In the genomic region with DNA sequence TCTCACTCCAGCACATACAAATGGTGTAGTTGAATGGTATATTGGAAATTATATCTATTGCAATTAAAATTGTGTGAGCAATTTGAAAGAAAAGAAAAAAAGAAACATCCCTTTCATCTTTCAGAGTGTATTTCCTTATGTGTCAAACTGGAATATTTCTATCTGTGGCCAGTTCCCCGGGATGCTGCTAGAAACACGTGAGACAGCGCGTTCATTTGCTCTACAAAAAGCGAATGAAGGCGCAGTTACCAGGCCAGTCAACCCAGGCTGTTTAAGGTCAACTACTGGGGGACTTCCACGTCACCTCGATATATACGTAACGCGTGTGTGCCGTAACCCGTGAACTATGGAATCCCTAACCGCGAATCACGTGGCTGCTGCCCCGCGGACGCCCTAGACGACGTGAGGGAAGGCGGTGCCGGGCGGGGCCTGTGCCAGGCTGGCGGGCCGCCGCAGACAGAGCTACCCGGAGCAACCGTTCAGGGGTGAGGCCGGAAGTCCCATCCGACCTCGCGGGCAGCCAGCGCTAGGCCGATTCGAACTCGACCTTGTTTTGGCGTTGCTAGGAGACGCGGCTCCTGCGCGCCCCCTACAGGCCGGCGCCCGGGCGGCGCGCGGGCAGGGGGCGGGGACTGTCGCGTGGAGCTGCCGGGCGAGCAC, we compare ENCODE assay signal across 1 cellular context.
TF ChIP-seq lines count a peak whose summit lies in the region.

No MANE protein-coding gene starts in this region.

TF ChIP-seq in HepG2, 621 proteins besides CTCF, POLR2A, EP300 and RAD21 (continued from another document and continues in another):
- TF ChIP-seq, protein P1, sequence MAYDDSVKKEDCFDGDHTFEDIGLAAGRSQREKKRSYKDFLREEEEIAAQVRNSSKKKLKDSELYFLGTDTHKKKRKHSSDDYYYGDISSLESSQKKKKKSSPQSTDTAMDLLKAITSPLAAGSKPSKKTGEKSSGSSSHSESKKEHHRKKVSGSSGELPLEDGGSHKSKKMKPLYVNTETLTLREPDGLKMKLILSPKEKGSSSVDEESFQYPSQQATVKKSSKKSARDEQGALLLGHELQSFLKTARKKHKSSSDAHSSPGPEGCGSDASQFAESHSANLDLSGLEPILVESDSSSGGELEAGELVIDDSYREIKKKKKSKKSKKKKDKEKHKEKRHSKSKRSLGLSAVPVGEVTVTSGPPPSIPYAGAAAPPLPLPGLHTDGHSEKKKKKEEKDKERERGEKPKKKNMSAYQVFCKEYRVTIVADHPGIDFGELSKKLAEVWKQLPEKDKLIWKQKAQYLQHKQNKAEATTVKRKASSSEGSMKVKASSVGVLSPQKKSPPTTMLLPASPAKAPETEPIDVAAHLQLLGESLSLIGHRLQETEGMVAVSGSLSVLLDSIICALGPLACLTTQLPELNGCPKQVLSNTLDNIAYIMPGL (CRISPR knock-in tag; IDR thresholded peaks at IDR 0.05; ENCODE audit: borderline replicate concordance in 1 of 2, low read depth in 1 of 2) = no peak; a peak in 2 of 4 replicates
- TF ChIP-seq KAT8 (CRISPR knock-in tag; IDR thresholded peaks at IDR 0.05) (no peak), SAP130 (CRISPR knock-in tag; IDR thresholded peaks at IDR 0.05; ENCODE audit: low read depth) (peak; percentile 75), IKZF1 (IDR thresholded peaks at IDR 0.05) (no peak), KDM5A (IDR thresholded peaks at IDR 0.05; ENCODE audit: borderline replicate concordance, low read length) (no peak), MYC (CRISPR knock-in tag; IDR thresholded peaks at IDR 0.05; ENCODE audit: borderline replicate concordance) (no peak; the same call in 1 of the 2 replicates), RNF2 (conservative IDR thresholded peaks at IDR 0.05; ENCODE audit: low read depth) (0 out of 2 replicates have a peak, but pooled peaks have one; percentile 60), TARDBP (CRISPR knock-in tag; IDR thresholded peaks at IDR 0.05) (peak; percentile 62; the same call in 1 of the 2 replicates), ZSCAN25 (CRISPR knock-in tag; IDR thresholded peaks at IDR 0.05) (no peak), CBFB (CRISPR knock-in tag; IDR thresholded peaks at IDR 0.05) (0 out of 2 replicates have a peak, but pooled peaks have one; percentile 10), SP5 (CRISPR knock-in tag; IDR thresholded peaks at IDR 0.05; ENCODE audit: borderline replicate concordance, low read depth) (peak; percentile 49; the same call in 1 of the 2 replicates), GABPB1 (CRISPR knock-in tag; IDR thresholded peaks at IDR 0.05) (peak; percentile 86), ARNT2 (CRISPR knock-in tag; IDR thresholded peaks at IDR 0.05; ENCODE audit: low read depth) (peak; percentile 75; the same call in 1 of the 2 replicates), ZNF703 (CRISPR knock-in tag; IDR thresholded peaks at IDR 0.05; ENCODE audit: borderline replicate concordance) (no peak), GLI4 (CRISPR knock-in tag; IDR thresholded peaks at IDR 0.05; ENCODE audit: borderline replicate concordance) (no peak), ZNF563 (CRISPR knock-in tag; IDR thresholded peaks at IDR 0.05) (no peak), BRCA1 (CRISPR knock-in tag; IDR thresholded peaks at IDR 0.05) (0 out of 2 replicates have a peak, but pooled peaks have one; percentile 20), FOXA3 (CRISPR knock-in tag; IDR thresholded peaks at IDR 0.05) (peak; percentile 31; the same call in 1 of the 2 replicates), SIN3A (IDR thresholded peaks at IDR 0.05; ENCODE audit: borderline replicate concordance, low read depth, low read length) (peak; percentile 84; the same call in 1 of the 2 replicates)
- TF ChIP-seq, protein P2, sequence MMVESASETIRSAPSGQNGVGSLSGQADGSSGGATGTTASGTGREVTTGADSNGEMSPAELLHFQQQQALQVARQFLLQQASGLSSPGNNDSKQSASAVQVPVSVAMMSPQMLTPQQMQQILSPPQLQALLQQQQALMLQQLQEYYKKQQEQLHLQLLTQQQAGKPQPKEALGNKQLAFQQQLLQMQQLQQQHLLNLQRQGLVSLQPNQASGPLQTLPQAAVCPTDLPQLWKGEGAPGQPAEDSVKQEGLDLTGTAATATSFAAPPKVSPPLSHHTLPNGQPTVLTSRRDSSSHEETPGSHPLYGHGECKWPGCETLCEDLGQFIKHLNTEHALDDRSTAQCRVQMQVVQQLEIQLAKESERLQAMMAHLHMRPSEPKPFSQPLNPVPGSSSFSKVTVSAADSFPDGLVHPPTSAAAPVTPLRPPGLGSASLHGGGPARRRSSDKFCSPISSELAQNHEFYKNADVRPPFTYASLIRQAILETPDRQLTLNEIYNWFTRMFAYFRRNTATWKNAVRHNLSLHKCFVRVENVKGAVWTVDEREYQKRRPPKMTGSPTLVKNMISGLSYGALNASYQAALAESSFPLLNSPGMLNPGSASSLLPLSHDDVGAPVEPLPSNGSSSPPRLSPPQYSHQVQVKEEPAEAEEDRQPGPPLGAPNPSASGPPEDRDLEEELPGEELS (CRISPR knock-in tag; IDR thresholded peaks at IDR 0.05) = no peak
- TF ChIP-seq, protein P3, sequence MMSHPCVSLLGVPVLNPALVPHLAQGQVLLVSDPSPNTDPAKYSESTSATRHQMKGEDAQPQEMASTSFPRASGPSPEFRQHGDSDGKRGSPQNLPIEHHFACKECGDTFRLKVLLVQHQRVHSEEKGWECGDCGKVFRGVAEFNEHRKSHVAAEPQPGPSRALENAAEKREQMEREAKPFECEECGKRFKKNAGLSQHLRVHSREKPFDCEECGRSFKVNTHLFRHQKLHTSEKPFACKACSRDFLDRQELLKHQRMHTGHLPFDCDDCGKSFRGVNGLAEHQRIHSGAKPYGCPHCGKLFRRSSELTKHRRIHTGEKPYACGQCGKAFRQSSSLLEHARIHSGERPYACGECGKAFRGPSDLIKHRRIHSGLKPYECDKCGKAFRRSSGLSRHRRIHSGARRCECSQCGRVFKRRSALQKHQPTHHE (CRISPR knock-in tag; IDR thresholded peaks at IDR 0.05; ENCODE audit: borderline replicate concordance) = no peak
- TF ChIP-seq, protein P4, sequence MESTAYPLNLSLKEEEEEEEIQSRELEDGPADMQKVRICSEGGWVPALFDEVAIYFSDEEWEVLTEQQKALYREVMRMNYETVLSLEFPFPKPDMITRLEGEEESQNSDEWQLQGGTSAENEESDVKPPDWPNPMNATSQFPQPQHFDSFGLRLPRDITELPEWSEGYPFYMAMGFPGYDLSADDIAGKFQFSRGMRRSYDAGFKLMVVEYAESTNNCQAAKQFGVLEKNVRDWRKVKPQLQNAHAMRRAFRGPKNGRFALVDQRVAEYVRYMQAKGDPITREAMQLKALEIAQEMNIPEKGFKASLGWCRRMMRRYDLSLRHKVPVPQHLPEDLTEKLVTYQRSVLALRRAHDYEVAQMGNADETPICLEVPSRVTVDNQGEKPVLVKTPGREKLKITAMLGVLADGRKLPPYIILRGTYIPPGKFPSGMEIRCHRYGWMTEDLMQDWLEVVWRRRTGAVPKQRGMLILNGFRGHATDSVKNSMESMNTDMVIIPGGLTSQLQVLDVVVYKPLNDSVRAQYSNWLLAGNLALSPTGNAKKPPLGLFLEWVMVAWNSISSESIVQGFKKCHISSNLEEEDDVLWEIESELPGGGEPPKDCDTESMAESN (CRISPR knock-in tag; conservative IDR thresholded peaks at IDR 0.05) = no peak
- TF ChIP-seq, protein P5, sequence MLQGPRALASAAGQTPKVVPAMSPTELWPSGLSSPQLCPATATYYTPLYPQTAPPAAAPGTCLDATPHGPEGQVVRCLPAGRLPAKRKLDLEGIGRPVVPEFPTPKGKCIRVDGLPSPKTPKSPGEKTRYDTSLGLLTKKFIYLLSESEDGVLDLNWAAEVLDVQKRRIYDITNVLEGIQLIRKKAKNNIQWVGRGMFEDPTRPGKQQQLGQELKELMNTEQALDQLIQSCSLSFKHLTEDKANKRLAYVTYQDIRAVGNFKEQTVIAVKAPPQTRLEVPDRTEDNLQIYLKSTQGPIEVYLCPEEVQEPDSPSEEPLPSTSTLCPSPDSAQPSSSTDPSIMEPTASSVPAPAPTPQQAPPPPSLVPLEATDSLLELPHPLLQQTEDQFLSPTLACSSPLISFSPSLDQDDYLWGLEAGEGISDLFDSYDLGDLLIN (CRISPR knock-in tag; IDR thresholded peaks at IDR 0.05; ENCODE audit: borderline replicate concordance) = no peak
- TF ChIP-seq, protein P6, sequence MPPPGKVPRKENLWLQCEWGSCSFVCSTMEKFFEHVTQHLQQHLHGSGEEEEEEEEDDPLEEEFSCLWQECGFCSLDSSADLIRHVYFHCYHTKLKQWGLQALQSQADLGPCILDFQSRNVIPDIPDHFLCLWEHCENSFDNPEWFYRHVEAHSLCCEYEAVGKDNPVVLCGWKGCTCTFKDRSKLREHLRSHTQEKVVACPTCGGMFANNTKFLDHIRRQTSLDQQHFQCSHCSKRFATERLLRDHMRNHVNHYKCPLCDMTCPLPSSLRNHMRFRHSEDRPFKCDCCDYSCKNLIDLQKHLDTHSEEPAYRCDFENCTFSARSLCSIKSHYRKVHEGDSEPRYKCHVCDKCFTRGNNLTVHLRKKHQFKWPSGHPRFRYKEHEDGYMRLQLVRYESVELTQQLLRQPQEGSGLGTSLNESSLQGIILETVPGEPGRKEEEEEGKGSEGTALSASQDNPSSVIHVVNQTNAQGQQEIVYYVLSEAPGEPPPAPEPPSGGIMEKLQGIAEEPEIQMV (CRISPR knock-in tag; IDR thresholded peaks at IDR 0.05; ENCODE audit: low read depth) = no peak
- TF ChIP-seq, protein P7, sequence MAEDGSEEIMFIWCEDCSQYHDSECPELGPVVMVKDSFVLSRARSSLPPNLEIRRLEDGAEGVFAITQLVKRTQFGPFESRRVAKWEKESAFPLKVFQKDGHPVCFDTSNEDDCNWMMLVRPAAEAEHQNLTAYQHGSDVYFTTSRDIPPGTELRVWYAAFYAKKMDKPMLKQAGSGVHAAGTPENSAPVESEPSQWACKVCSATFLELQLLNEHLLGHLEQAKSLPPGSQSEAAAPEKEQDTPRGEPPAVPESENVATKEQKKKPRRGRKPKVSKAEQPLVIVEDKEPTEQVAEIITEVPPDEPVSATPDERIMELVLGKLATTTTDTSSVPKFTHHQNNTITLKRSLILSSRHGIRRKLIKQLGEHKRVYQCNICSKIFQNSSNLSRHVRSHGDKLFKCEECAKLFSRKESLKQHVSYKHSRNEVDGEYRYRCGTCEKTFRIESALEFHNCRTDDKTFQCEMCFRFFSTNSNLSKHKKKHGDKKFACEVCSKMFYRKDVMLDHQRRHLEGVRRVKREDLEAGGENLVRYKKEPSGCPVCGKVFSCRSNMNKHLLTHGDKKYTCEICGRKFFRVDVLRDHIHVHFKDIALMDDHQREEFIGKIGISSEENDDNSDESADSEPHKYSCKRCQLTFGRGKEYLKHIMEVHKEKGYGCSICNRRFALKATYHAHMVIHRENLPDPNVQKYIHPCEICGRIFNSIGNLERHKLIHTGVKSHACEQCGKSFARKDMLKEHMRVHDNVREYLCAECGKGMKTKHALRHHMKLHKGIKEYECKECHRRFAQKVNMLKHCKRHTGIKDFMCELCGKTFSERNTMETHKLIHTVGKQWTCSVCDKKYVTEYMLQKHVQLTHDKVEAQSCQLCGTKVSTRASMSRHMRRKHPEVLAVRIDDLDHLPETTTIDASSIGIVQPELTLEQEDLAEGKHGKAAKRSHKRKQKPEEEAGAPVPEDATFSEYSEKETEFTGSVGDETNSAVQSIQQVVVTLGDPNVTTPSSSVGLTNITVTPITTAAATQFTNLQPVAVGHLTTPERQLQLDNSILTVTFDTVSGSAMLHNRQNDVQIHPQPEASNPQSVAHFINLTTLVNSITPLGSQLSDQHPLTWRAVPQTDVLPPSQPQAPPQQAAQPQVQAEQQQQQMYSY (CRISPR knock-in tag; IDR thresholded peaks at IDR 0.05) = peak; percentile 25; the same call in 1 of the 2 replicates
- TF ChIP-seq, protein P8, sequence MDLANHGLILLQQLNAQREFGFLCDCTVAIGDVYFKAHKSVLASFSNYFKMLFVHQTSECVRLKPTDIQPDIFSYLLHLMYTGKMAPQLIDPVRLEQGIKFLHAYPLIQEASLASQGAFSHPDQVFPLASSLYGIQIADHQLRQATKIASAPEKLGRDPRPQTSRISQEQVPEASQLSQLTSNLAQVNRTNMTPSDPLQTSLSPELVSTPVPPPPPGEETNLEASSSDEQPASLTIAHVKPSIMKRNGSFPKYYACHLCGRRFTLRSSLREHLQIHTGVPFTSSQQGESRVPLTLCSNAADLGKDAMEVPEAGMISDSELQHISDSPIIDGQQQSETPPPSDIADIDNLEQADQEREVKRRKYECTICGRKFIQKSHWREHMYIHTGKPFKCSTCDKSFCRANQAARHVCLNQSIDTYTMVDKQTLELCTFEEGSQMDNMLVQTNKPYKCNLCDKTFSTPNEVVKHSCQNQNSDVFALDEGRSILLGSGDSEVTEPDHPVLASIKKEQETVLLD (CRISPR knock-in tag; IDR thresholded peaks at IDR 0.05; ENCODE audit: low read depth) = no peak
- TF ChIP-seq, protein P9, sequence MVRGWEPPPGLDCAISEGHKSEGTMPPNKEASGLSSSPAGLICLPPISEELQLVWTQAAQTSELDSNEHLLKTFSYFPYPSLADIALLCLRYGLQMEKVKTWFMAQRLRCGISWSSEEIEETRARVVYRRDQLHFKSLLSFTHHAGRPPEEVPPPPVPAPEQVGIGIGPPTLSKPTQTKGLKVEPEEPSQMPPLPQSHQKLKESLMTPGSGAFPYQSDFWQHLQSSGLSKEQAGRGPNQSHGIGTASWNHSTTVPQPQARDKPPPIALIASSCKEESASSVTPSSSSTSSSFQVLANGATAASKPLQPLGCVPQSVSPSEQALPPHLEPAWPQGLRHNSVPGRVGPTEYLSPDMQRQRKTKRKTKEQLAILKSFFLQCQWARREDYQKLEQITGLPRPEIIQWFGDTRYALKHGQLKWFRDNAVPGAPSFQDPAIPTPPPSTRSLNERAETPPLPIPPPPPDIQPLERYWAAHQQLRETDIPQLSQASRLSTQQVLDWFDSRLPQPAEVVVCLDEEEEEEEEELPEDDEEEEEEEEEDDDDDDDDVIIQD (CRISPR knock-in tag; IDR thresholded peaks at IDR 0.05; ENCODE audit: low read depth) = peak; percentile 88
- TF ChIP-seq, protein P10, sequence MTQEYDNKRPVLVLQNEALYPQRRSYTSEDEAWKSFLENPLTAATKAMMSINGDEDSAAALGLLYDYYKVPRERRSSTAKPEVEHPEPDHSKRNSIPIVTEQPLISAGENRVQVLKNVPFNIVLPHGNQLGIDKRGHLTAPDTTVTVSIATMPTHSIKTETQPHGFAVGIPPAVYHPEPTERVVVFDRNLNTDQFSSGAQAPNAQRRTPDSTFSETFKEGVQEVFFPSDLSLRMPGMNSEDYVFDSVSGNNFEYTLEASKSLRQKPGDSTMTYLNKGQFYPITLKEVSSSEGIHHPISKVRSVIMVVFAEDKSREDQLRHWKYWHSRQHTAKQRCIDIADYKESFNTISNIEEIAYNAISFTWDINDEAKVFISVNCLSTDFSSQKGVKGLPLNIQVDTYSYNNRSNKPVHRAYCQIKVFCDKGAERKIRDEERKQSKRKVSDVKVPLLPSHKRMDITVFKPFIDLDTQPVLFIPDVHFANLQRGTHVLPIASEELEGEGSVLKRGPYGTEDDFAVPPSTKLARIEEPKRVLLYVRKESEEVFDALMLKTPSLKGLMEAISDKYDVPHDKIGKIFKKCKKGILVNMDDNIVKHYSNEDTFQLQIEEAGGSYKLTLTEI (CRISPR knock-in tag; conservative IDR thresholded peaks at IDR 0.05) = no peak
- TF ChIP-seq, protein P11, sequence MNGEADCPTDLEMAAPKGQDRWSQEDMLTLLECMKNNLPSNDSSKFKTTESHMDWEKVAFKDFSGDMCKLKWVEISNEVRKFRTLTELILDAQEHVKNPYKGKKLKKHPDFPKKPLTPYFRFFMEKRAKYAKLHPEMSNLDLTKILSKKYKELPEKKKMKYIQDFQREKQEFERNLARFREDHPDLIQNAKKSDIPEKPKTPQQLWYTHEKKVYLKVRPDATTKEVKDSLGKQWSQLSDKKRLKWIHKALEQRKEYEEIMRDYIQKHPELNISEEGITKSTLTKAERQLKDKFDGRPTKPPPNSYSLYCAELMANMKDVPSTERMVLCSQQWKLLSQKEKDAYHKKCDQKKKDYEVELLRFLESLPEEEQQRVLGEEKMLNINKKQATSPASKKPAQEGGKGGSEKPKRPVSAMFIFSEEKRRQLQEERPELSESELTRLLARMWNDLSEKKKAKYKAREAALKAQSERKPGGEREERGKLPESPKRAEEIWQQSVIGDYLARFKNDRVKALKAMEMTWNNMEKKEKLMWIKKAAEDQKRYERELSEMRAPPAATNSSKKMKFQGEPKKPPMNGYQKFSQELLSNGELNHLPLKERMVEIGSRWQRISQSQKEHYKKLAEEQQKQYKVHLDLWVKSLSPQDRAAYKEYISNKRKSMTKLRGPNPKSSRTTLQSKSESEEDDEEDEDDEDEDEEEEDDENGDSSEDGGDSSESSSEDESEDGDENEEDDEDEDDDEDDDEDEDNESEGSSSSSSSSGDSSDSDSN (CRISPR knock-in tag; IDR thresholded peaks at IDR 0.05) = no peak
